17 cellular contexts compared by ENCODE assay signal in the genomic region with DNA sequence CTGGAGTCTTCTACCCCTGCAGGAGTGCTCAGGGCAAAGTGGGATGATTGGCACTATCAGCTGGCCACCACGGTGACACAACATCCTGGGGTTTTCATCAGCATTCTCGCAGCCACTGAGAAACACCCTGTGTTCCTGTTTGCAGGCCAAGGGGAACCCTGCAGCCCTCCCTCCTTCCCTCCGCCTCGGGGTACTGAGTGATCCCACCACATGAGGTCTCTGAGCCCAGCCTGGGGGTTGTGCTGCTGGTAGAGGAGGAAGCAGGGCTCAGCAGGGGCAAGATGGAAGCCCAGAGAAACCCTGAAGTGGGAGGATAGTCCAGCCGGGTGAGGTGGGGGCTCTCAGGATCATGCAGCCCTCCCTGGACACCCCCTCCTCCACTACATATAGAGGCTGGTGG. TPM values are rescaled to one million over a fixed set of nuclear protein-coding genes. Genes with fewer than 3 reads are reported as not detected.
A peak's percentile ranks its signal among the peaks of the same experiment; 100 is the strongest.
DNase-seq lines count a peak whose midpoint lies in the region; FAIRE-seq and TF ChIP-seq lines count a peak whose summit lies in the region.
"Had no signal": no experiment of that assay in that cellular context is flagged by ENCODE, and none has a peak within 500 bp of the region (broad histone marks: within the 10 kb centered on the region; RNA-seq: fewer than 3 reads in every experiment).

A gene with protein sequence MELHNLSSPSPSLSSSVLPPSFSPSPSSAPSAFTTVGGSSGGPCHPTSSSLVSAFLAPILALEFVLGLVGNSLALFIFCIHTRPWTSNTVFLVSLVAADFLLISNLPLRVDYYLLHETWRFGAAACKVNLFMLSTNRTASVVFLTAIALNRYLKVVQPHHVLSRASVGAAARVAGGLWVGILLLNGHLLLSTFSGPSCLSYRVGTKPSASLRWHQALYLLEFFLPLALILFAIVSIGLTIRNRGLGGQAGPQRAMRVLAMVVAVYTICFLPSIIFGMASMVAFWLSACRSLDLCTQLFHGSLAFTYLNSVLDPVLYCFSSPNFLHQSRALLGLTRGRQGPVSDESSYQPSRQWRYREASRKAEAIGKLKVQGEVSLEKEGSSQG (minus strand): TSS at position 40 of the 400 bp plus-strand sequence. CDS start 73 bp downstream, outside the sequence.

- H3K56ac ChIP-seq in H1 (replicated peaks; ENCODE audit: insufficient read length, low read depth, low read length), result no peak within 1 kb of the TSS

- H2AFZ ChIP-seq in H1 (ENCODE audit: low read length), result no peak within 1 kb of the TSS
- H2AFZ ChIP-seq in neuronal stem cell (ENCODE audit: low read length), result no peak within 1 kb of the TSS
- no peak within 1 kb of the TSS for H2AFZ ChIP-seq in GM23248
- H2AFZ ChIP-seq: PC-9 had no signal

- H3K9ac ChIP-seq in H1 (replicated peaks in 1 of 4; ENCODE audit: extremely low read depth in 1 of 4, low read depth in 3 of 4, low read length in 3 of 4) (no peak within 1 kb of the TSS), neuronal stem cell (ENCODE audit: low read depth, low read length, poor library complexity) (peak within 1 kb of the TSS; percentile 30), GM23248 (no peak within 1 kb of the TSS)

- no peaks in the 10 kb centered on the region for H3K27me3 Mint-ChIP-seq in Caco-2 (ENCODE audit: insufficient read depth, unreplicated experiment)

- H3K36me3 Mint-ChIP-seq in Caco-2 (ENCODE audit: insufficient read depth, unreplicated experiment), result peaks cover 8% of the 10 kb centered on the region

- CTCF ChIA-PET in Caco-2 (lab: Charles Lee), result interaction anchor here (0.6 kb wide), 1 partner anchor 8 kb away, joined by 3 read pairs; no protein-coding TSS in a partner anchor
- CTCF ChIA-PET in H1 (lab: Charles Lee; ENCODE audit: partially characterized antibody), result no interaction called here

- H3K9me3 ChIP-seq in Caco-2 (no peaks in the 10 kb centered on the region), H1 (ENCODE audit: insufficient read depth in 2 of 2, low read depth in 1 of 2, low read length in 1 of 2) (no peaks in the 10 kb centered on the region), neuronal stem cell (replicated peaks in 1 of 2; ENCODE audit: control insufficient read depth in 2 of 2, insufficient read depth in 1 of 2, low read depth in 1 of 2, low read length in 2 of 2) (no peaks in the 10 kb centered on the region), stomach (no peaks in the 10 kb centered on the region), GM23248 (ENCODE audit: low read depth) (no peaks in the 10 kb centered on the region)

- peak within 1 kb of the TSS; percentile 45 for H4K8ac ChIP-seq in H1 (ENCODE audit: extremely low read depth, insufficient read depth, low read length)
- peak within 1 kb of the TSS; percentile 77 for H4K8ac ChIP-seq in neuronal stem cell (ENCODE audit: low read depth, low read length)

- no peak within 1 kb of the TSS for H3K4me3 ChIP-seq in Caco-2 (ENCODE audit: low read depth, low read length)
- H3K4me3 ChIP-seq in HL-60 (replicated peaks; ENCODE audit: insufficient read depth, low read length), result no peak within 1 kb of the TSS
- H3K4me3 ChIP-seq in H1 (ENCODE audit: extremely low read depth in 1 of 4, insufficient read depth in 2 of 4, low read depth in 3 of 4, low read length in 4 of 4), result no peak within 1 kb of the TSS
- no peak within 1 kb of the TSS for H3K4me3 ChIP-seq in neuronal stem cell (ENCODE audit: low read length in 2 of 2)
- H3K4me3 ChIP-seq in stomach, result peak within 1 kb of the TSS in 1 of 4 donors; percentile 17
- H3K4me3 ChIP-seq in GM23248, result no peak within 1 kb of the TSS
- H3K4me3 ChIP-seq: GM12878, K562, PC-9, skin epidermis had no signal

- H2BK15ac ChIP-seq in H1 (ENCODE audit: low read length) (no peak within 1 kb of the TSS), neuronal stem cell (ENCODE audit: low read length) (no peak within 1 kb of the TSS)

- H3K23ac ChIP-seq in H1 (ENCODE audit: insufficient read length), result no peak within 1 kb of the TSS
- peak within 1 kb of the TSS; percentile 92 for H3K23ac ChIP-seq in neuronal stem cell (ENCODE audit: low read depth, low read length, poor library complexity)

- no peaks in the 10 kb centered on the region for H3K79me2 ChIP-seq in H1 (ENCODE audit: control insufficient read depth in 1 of 2, insufficient read depth in 2 of 2, low read length in 2 of 2)
- H3K79me2 ChIP-seq in GM23248 (ENCODE audit: insufficient read depth), result no peaks in the 10 kb centered on the region

- TF ChIP-seq EP300 in H1 (IDR thresholded peaks at IDR 0.05; ENCODE audit: borderline replicate concordance in 1 of 2, low read depth in 2 of 2, low read length in 2 of 2) (no peak), stomach (IDR thresholded peaks at IDR 0.05) (no peak)

- H3K14ac ChIP-seq in H1 (ENCODE audit: insufficient read length), result no peak within 1 kb of the TSS
- peak within 1 kb of the TSS; percentile 47 for H3K14ac ChIP-seq in neuronal stem cell (ENCODE audit: low read length)

- in situ Hi-C loops in GM23248 (cut with MboI), result no loop called here

- no peak within 1 kb of the TSS for H3K4me2 ChIP-seq in H1 (ENCODE audit: insufficient read depth in 1 of 2, low read depth in 2 of 2, low read length in 2 of 2)
- H3K4me2 ChIP-seq in neuronal stem cell (ENCODE audit: insufficient read depth, low read length, poor library complexity, severe bottlenecking), result no peak within 1 kb of the TSS
- no peak within 1 kb of the TSS for H3K4me2 ChIP-seq in GM23248 (ENCODE audit: unreplicated experiment)
- H3K4me2 ChIP-seq: PC-9 had no signal

- no peak for DNase-seq in Caco-2
- DNase-seq in HL-60 (ENCODE audit: low read depth in 1 of 2, low spot score in 1 of 2), result peak; percentile 79 to 90
- DNase-seq in H1 (ENCODE audit: low read depth in 1 of 2, low spot score in 2 of 2), result no peak
- DNase-seq in neuronal stem cell (ENCODE audit: low spot score), result no peak
- DNase-seq in stomach, result no peak
- no peak for DNase-seq in retina
- no peak for DNase-seq in GM23248
- DNase-seq: activated T-cell treated with anti-CD3 and anti-CD28 coated beads, Interleukin-2, amount 50 U/mL, for 1 hour; central memory CD4-positive, alpha-beta T cell; foreskin keratinocyte; NCI-H146; NCI-H510A; PC-9 had no signal

- H3K18ac ChIP-seq in H1 (ENCODE audit: extremely low read depth, low read length) (no peak within 1 kb of the TSS), neuronal stem cell (ENCODE audit: low read length) (peak within 1 kb of the TSS; percentile 73)

- no peaks in the 10 kb centered on the region for H3K36me3 ChIP-seq in Caco-2 (ENCODE audit: control insufficient read depth, insufficient read depth, low read length)
- H3K36me3 ChIP-seq in H1 (ENCODE audit: control insufficient read depth in 2 of 4, insufficient read depth in 4 of 4, low read length in 3 of 4), result no peaks in the 10 kb centered on the region; a peak in 2 of 8 replicates
- no peaks in the 10 kb centered on the region for H3K36me3 ChIP-seq in neuronal stem cell (replicated peaks in 1 of 2; ENCODE audit: control insufficient read depth in 2 of 2, insufficient read depth in 2 of 2, low read length in 2 of 2)
- peaks cover 0 to 18% (median 5%) of the 10 kb centered on the region in 4 donors for H3K36me3 ChIP-seq in stomach
- H3K36me3 ChIP-seq in GM23248 (ENCODE audit: low read depth), result no peaks in the 10 kb centered on the region

- H2BK20ac ChIP-seq in H1 (ENCODE audit: low read length), result no peak within 1 kb of the TSS

- WGBS in H1 (ENCODE audit: extremely low coverage in 1 of 2, insufficient coverage in 1 of 2, insufficient read length in 1 of 2, insufficient replicate concordance in 2 of 2, low coverage in 1 of 2, low lambda C conversion rate in 2 of 2, missing lambda C conversion rate in 1 of 2), 2 experiments, result 97% methylated on average over 5 of the region's 5 CpGs; no CpG with 5 or more reads in 1 of the 2 experiments
- WGBS in neuronal stem cell (ENCODE audit: extremely low coverage in 2 of 2, insufficient read length in 2 of 2, insufficient replicate concordance in 1 of 2), 2 donors, result no CpG with 5 or more reads among the region's 5 CpGs
- WGBS in stomach, 5 donors, result 55 to 76% (median 60%) methylated on average over 5 of the region's 5 CpGs
- WGBS in GM23248 (ENCODE audit: low coverage in 1 of 2, low lambda C conversion rate in 2 of 2, missing lambda C conversion rate in 2 of 2), 2 experiments, result 47 to 59% methylated on average over 4 to 5 of the region's 5 CpGs

- H4K91ac ChIP-seq in H1 (replicated peaks; ENCODE audit: insufficient read length, low read length) (no peak within 1 kb of the TSS), neuronal stem cell (ENCODE audit: low read depth, low read length, poor library complexity) (no peak within 1 kb of the TSS)

- H3K4me1 ChIP-seq in Caco-2 (no peaks in the 10 kb centered on the region), H1 (replicated peaks in 1 of 4; ENCODE audit: control insufficient read depth in 3 of 4, insufficient read depth in 4 of 4, low read length in 3 of 4) (peaks cover 0 to 11% (median under 1%) of the 10 kb centered on the region in 4 experiments; a peak in 3 of 7 replicates), neuronal stem cell (ENCODE audit: control insufficient read depth in 2 of 2, insufficient read depth in 1 of 2, low read depth in 1 of 2, low read length in 2 of 2) (no peaks in the 10 kb centered on the region), stomach (no peaks in the 10 kb centered on the region), GM23248 (ENCODE audit: insufficient read depth) (no peaks in the 10 kb centered on the region)
- H3K4me1 ChIP-seq: foreskin keratinocyte had no signal

- no peak within 1 kb of the TSS for H4K5ac ChIP-seq in H1 (ENCODE audit: insufficient read length, low read depth, low read length)

- no peaks in the 10 kb centered on the region for H3K4me1 Mint-ChIP-seq in Caco-2 (ENCODE audit: low read depth, unreplicated experiment)

- no peak for TF ChIP-seq RAD21 in H1 (IDR thresholded peaks at IDR 0.05 in 1 of 2, conservative IDR thresholded peaks at IDR 0.05 in 1 of 2; ENCODE audit: low read depth in 2 of 2, low read length in 2 of 2)

- no peak within 1 kb of the TSS for H2BK120ac ChIP-seq in H1 (replicated peaks; ENCODE audit: low read depth, low read length)
- H2BK120ac ChIP-seq in neuronal stem cell (ENCODE audit: low read depth, low read length), result no peak within 1 kb of the TSS

- no peak within 1 kb of the TSS for H3K4me3 Mint-ChIP-seq in Caco-2 (ENCODE audit: unreplicated experiment)

- POLR2A ChIA-PET in Caco-2 (lab: Charles Lee) (no interaction called here), H1 (lab: Charles Lee; ENCODE audit: partially characterized antibody) (interaction anchor here (0.9 kb wide), 1 partner anchor 28 kb away, joined by 3 read pairs; the partner anchor contains the start of gene HAAO)

- no peak for TF ChIP-seq CTCF in Caco-2 (IDR thresholded peaks at IDR 0.05; ENCODE audit: insufficient read depth in 1 of 2, low read depth in 1 of 2, low read length in 1 of 2, severe bottlenecking in 1 of 2, unreplicated experiment in 1 of 2)
- TF ChIP-seq CTCF in HL-60 (IDR thresholded peaks at IDR 0.05; ENCODE audit: insufficient read depth, low read length), result no peak
- no peak for TF ChIP-seq CTCF in H1 (IDR thresholded peaks at IDR 0.05; ENCODE audit: control extremely low read depth in 1 of 3, insufficient read depth in 1 of 3, low read depth in 1 of 3, low read length in 3 of 3)
- TF ChIP-seq CTCF in stomach (IDR thresholded peaks at IDR 0.05), result no peak

- H4K20me1 ChIP-seq in H1 (replicated peaks in 1 of 2; ENCODE audit: control insufficient read depth in 1 of 2, insufficient read depth in 2 of 2, low read length in 2 of 2) (no peaks in the 10 kb centered on the region), GM23248 (ENCODE audit: insufficient read depth) (no peaks in the 10 kb centered on the region)

- H3K23me2 ChIP-seq in H1 (ENCODE audit: low read depth, low read length), result no peaks in the 10 kb centered on the region

- no peak for FAIRE-seq in H1 (lab: Jason Lieb, UNC)
- FAIRE-seq: GM12878, K562 had no signal

- BruUV-seq in Caco-2 (replicated peaks; lab: Mats Ljungman, UMichigan), result no TSS peak

- H2BK5ac ChIP-seq in H1 (ENCODE audit: low read depth, low read length), result 0 out of 2 replicates have a peak within 1 kb of the TSS, but pooled peaks have one; percentile 21
- peak within 1 kb of the TSS; percentile 59 for H2BK5ac ChIP-seq in neuronal stem cell (ENCODE audit: low read length)

- H3K79me1 ChIP-seq in H1 (ENCODE audit: low read depth, low read length) (no peaks in the 10 kb centered on the region), neuronal stem cell (ENCODE audit: low read depth, low read length) (peaks cover 2% of the 10 kb centered on the region)

- intact Hi-C loops in Caco-2 (cut with micrococcal nuclease; ENCODE audit: unreplicated experiment) (no loop called here), stomach (cut with DNase I; ENCODE audit: low total_unique reads) (no loop called here)

- TF ChIP-seq POLR2A in H1 (IDR thresholded peaks at IDR 0.05; ENCODE audit: control extremely low read depth in 1 of 2, low read depth in 2 of 2, low read length in 2 of 2), result no peak
- no peak for TF ChIP-seq POLR2A in stomach (IDR thresholded peaks at IDR 0.05)

- H3K4ac ChIP-seq in H1 (replicated peaks; ENCODE audit: insufficient read length, low read depth, low read length) (no peak within 1 kb of the TSS), neuronal stem cell (ENCODE audit: low read length) (no peak within 1 kb of the TSS)

- H3K27ac ChIP-seq in HL-60 (replicated peaks), result peak within 1 kb of the TSS; percentile 35
- H3K27ac ChIP-seq in H1 (ENCODE audit: low read depth, low read length), result no peak within 1 kb of the TSS
- no peak within 1 kb of the TSS for H3K27ac ChIP-seq in neuronal stem cell (replicated peaks; ENCODE audit: low read length)
- H3K27ac ChIP-seq in stomach, result no peak within 1 kb of the TSS
- no peak within 1 kb of the TSS for H3K27ac ChIP-seq in GM23248
- H3K27ac ChIP-seq: C4-2B, foreskin keratinocyte, PC-9, skin epidermis had no signal

- H3K9me3 Mint-ChIP-seq in Caco-2 (ENCODE audit: unreplicated experiment), result no peaks in the 10 kb centered on the region

- H3K27ac Mint-ChIP-seq in Caco-2 (ENCODE audit: unreplicated experiment), result peak within 1 kb of the TSS; percentile 29

- H2AK5ac ChIP-seq in H1 (ENCODE audit: low read depth, low read length) (no peak within 1 kb of the TSS), neuronal stem cell (ENCODE audit: low read depth, low read length) (no peak within 1 kb of the TSS)

- H3K27me3 ChIP-seq in Caco-2 (replicated peaks; ENCODE audit: control insufficient read depth, insufficient read depth, low read length), result no peaks in the 10 kb centered on the region
- no peaks in the 10 kb centered on the region for H3K27me3 ChIP-seq in HL-60 (ENCODE audit: insufficient read depth, poor library complexity, severe bottlenecking)
- no peaks in the 10 kb centered on the region for H3K27me3 ChIP-seq in H1 (replicated peaks in 1 of 4; ENCODE audit: control insufficient read depth in 3 of 4, extremely low read depth in 1 of 4, insufficient read depth in 3 of 4, low read length in 3 of 4)
- H3K27me3 ChIP-seq in neuronal stem cell (ENCODE audit: control insufficient read depth in 3 of 3, insufficient read depth in 3 of 3, low read depth in 1 of 3, low read length in 3 of 3), result no peaks in the 10 kb centered on the region
- H3K27me3 ChIP-seq in stomach, result no peaks in the 10 kb centered on the region
- no peaks in the 10 kb centered on the region for H3K27me3 ChIP-seq in GM23248 (replicated peaks; ENCODE audit: insufficient read depth)
- H3K27me3 ChIP-seq: foreskin keratinocyte had no signal

- H3F3A ChIP-seq in GM23248 (ENCODE audit: insufficient read depth), result no peaks in the 10 kb centered on the region

- H2BK12ac ChIP-seq in H1 (ENCODE audit: low read depth, low read length) (no peak within 1 kb of the TSS), neuronal stem cell (ENCODE audit: low read length) (no peak within 1 kb of the TSS)

- H3K9me2 ChIP-seq in GM23248 (ENCODE audit: insufficient read depth), result no peaks in the 10 kb centered on the region

RNA-seq across cellular contexts. Expression of the gene that starts here (rescaled TPM):
- 10.9 and 11.0 TPM in 2 replicates for total RNA-seq in Caco-2 (2022)
- total RNA-seq in H1 (2021; fragmentation: NEBNext Ultra II Directional; extraction: Animal tissue kit (Norgen Biotek cat#: 25700)), result 1.2 and 1.3 TPM in 2 replicates
- polyA plus RNA-seq in H1 (2011; rRNA removed), result 2.9 and 3.7 TPM in 2 replicates
- polyA plus RNA-seq in H1 (2011; cell fraction: cytosol; rRNA removed), result 1.8 TPM
- 6.2 TPM for polyA plus RNA-seq in H1 (2011; cell fraction: nucleus; rRNA removed)
- polyA plus RNA-seq in H1 (2012, experiment 1 of 2), result 1.3 to 2.9 TPM (median 2.4 TPM) in 4 replicates
- polyA plus RNA-seq in H1 (2012, experiment 2 of 2), result 0.71 TPM
- 0.65 TPM for polyA plus RNA-seq in H1 (2013, experiment 1 of 2)
- 0.46 TPM for polyA plus RNA-seq in H1 (2013, experiment 2 of 2)
- 1.0 and 1.8 TPM in 2 replicates for polyA minus RNA-seq in H1 (2011; rRNA and poly(A)+ RNA removed)
- polyA minus RNA-seq in H1 (2011; cell fraction: cytosol; rRNA and poly(A)+ RNA removed), result 0.81 TPM
- polyA minus RNA-seq in H1 (2011; cell fraction: nucleus; rRNA and poly(A)+ RNA removed), result 2.7 TPM
- polyA plus RNA-seq in neuronal stem cell (2013, experiment 1 of 2), result 1.2 TPM
- 0.97 TPM for polyA plus RNA-seq in neuronal stem cell (2013, experiment 2 of 2)
- total RNA-seq in stomach, result 1 to 10 TPM in 3 of 5 donors, not detected in 2; 1.2 to 7.8 (median 1.3) TPM
- polyA plus RNA-seq in stomach, result 1 to 10 TPM in 2 of 3 donors, under 1 TPM in 1; 0.46 to 2.0 (median 1.8) TPM
- not detected in 2 replicates for total RNA-seq in GM23248 (2014; rRNA removed; shearing (Covaris generic))
- polyA plus RNA-seq in GM23248 (2016; fragmentation: Nextera tagmentation; extraction: Ambion mirVana), result not detected in 2 replicates
- total RNA-seq: K562, PC-9 had no signal
- polyA plus RNA-seq: K562 had no signal

Comparison
In these comparisons a context has a peak if more than half of its experiments do, and no peak if none do; other contexts are left out.
1. DNase-seq: peak in HL-60 (2 of 2); none in Caco-2 (0 of 2), H1 (0 of 2), neuronal stem cell (single experiment), stomach (single experiment), retina (single experiment) and GM23248 (single experiment).